1 cellular context compared by ENCODE assay signal in the genomic region with DNA sequence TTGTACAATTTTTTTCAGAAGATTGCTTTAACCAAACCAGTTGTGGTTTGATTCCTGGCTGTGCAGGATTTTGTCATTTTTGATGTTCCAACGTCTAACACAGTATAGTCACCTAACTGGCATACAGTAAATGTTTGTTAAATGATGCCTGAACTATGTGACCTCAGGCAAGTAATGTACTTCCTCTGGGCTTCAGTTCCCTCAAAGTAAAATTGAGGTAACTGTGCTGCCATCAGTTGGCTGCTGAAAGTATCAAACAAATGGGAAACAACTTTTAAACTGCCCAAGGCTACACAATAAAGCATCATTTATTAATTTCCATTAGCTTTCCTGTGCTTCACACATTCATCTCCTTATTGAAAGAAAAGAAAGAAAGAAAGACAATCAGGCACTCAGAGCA.
TF ChIP-seq lines count a peak whose summit lies in the region.

No MANE protein-coding gene starts in this region.

TF ChIP-seq in HCT116, 20 proteins besides CTCF, POLR2A, EP300 and RAD21 (continued from another document):
- TF ChIP-seq, protein P1, sequence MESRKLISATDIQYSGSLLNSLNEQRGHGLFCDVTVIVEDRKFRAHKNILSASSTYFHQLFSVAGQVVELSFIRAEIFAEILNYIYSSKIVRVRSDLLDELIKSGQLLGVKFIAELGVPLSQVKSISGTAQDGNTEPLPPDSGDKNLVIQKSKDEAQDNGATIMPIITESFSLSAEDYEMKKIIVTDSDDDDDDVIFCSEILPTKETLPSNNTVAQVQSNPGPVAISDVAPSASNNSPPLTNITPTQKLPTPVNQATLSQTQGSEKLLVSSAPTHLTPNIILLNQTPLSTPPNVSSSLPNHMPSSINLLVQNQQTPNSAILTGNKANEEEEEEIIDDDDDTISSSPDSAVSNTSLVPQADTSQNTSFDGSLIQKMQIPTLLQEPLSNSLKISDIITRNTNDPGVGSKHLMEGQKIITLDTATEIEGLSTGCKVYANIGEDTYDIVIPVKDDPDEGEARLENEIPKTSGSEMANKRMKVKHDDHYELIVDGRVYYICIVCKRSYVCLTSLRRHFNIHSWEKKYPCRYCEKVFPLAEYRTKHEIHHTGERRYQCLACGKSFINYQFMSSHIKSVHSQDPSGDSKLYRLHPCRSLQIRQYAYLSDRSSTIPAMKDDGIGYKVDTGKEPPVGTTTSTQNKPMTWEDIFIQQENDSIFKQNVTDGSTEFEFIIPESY (IDR thresholded peaks at IDR 0.05; ENCODE audit: extremely low read depth, insufficient replicate concordance, low read length): no peak
- TF ChIP-seq CBX3 (IDR thresholded peaks at IDR 0.05; ENCODE audit: low read depth): no peak
- TF ChIP-seq TCF7L2 (IDR thresholded peaks at IDR 0.05; ENCODE audit: borderline replicate concordance, extremely low read depth, insufficient read depth, insufficient read length): no peak
- no peak for TF ChIP-seq SRF (IDR thresholded peaks at IDR 0.05; ENCODE audit: low read depth)
- no peak for TF ChIP-seq ZFX (IDR thresholded peaks at IDR 0.05)
- TF ChIP-seq ELF1 (IDR thresholded peaks at IDR 0.05; ENCODE audit: borderline replicate concordance, low read depth): no peak
- no peak for TF ChIP-seq EGR1 (IDR thresholded peaks at IDR 0.05; ENCODE audit: low read depth)
TF ChIP-seq in HCT116: peak in this region for 0.
